In genomic region chr12:131162113-131162512, GRCh38 we compare ENCODE assay signal across 22 cellular contexts.
A peak's percentile ranks its signal among the peaks of the same experiment; 100 is the strongest.
DNase-seq lines count a peak whose midpoint lies in the region; ATAC-seq, FAIRE-seq and TF ChIP-seq lines count a peak whose summit lies in the region.
"Had no signal": no experiment of that assay in that cellular context is flagged by ENCODE, and none has a peak within 500 bp of the region (broad histone marks: within the 10 kb centered on the region; RNA-seq: fewer than 3 reads in every experiment).

No MANE protein-coding gene starts in this region.

- DNase-seq in HTR-8/SVneo (ENCODE audit: insufficient read length, low spot score) (no peak), bronchial epithelial cell (ENCODE audit: low read depth) (no peak), islet precursor cell (peak; percentile 55), ecto neural progenitor cell (ENCODE audit: low spot score) (no peak), Karpas-422 (no peak)
- no peak for DNase-seq in CD4-positive, alpha-beta T cell
- DNase-seq: 8988T; ACHN; BE2C; C1 segment of cervical spinal cord; Caco-2; Calu3; CD4-positive, CD25-positive, alpha-beta regulatory T cell; CD8-positive, alpha-beta T cell; DMS79 treated with DMSO at 0.1 percent for 48 hours; GF-D8 had no signal

- intact Hi-C loops in CD4-positive, alpha-beta T cell (cut with DNase I, micrococcal nuclease): no loop called here

- H3K27ac Mint-ChIP-seq in CD4-positive, alpha-beta T cell: no peak overlapping the region
- H3K27ac Mint-ChIP-seq: CD14-positive monocyte; CD4-positive, CD25-positive, alpha-beta regulatory T cell; CD8-positive, alpha-beta T cell had no signal

- POLR2A ChIA-PET in CD4-positive, alpha-beta T cell (lab: Charles Lee): no interaction called here

- no peaks in the 10 kb centered on the region for H3K4me1 Mint-ChIP-seq in CD4-positive, alpha-beta T cell (ENCODE audit: low read depth)
- H3K4me1 Mint-ChIP-seq: CD14-positive monocyte; CD4-positive, CD25-positive, alpha-beta regulatory T cell had no signal

- no peaks in the 10 kb centered on the region for H3K36me3 Mint-ChIP-seq in CD4-positive, alpha-beta T cell (ENCODE audit: low read depth)
- H3K36me3 Mint-ChIP-seq: CD14-positive monocyte; CD4-positive, CD25-positive, alpha-beta regulatory T cell; CD8-positive, alpha-beta T cell had no signal

- TF ChIP-seq CTCF in bronchial epithelial cell (IDR thresholded peaks at IDR 0.05; ENCODE audit: insufficient read depth, low read length, severe bottlenecking): no peak
- no peak for TF ChIP-seq CTCF in CD4-positive, alpha-beta T cell (IDR thresholded peaks at IDR 0.05)

- H3K79me2 ChIP-seq in Karpas-422 (ENCODE audit: low read length): no peaks in the 10 kb centered on the region

- no peak overlapping the region for H3K4me2 ChIP-seq in Karpas-422 (ENCODE audit: low read depth, low read length, poor library complexity, severe bottlenecking)
- H3K4me2 ChIP-seq: BLaER1 had no signal

- no peak overlapping the region for H3K9ac ChIP-seq in Karpas-422 (ENCODE audit: low read length)
- H3K9ac ChIP-seq: BLaER1 had no signal

- H3K9me3 ChIP-seq in Karpas-422 (ENCODE audit: low read length): no peaks in the 10 kb centered on the region
- H3K9me3 ChIP-seq in CD4-positive, alpha-beta T cell (ENCODE audit: control insufficient read depth, low read length): no peaks in the 10 kb centered on the region
- H3K9me3 ChIP-seq: BE2C, Caco-2 had no signal

- no peak overlapping the region for H3K4me3 Mint-ChIP-seq in CD4-positive, alpha-beta T cell
- H3K4me3 Mint-ChIP-seq: CD14-positive monocyte; CD4-positive, CD25-positive, alpha-beta regulatory T cell; CD8-positive, alpha-beta T cell had no signal

- CTCF ChIA-PET in CD4-positive, alpha-beta T cell (lab: Charles Lee): no interaction called here

- peak; percentile 40 for FAIRE-seq in HTR-8/SVneo (lab: Jason Lieb, UNC)
- FAIRE-seq in bronchial epithelial cell (lab: Jason Lieb, UNC): peak; percentile 40
- FAIRE-seq: A204.1, D721Med, G401.6, GM19239 had no signal

- H3K4me3 ChIP-seq in bronchial epithelial cell (ENCODE audit: low read depth, low read length) (no peak overlapping the region), Karpas-422 (ENCODE audit: low read length) (no peak overlapping the region)
- H3K4me3 ChIP-seq: BLaER1 had no signal

- no peaks in the 10 kb centered on the region for H3K9me2 ChIP-seq in Karpas-422 (replicated peaks; ENCODE audit: insufficient read depth, low read length)

- H3K9me3 Mint-ChIP-seq in CD4-positive, alpha-beta T cell: no peaks in the 10 kb centered on the region
- H3K9me3 Mint-ChIP-seq: CD4-positive, CD25-positive, alpha-beta regulatory T cell; CD8-positive, alpha-beta T cell had no signal

- H4K20me1 ChIP-seq in Karpas-422 (ENCODE audit: insufficient read depth, low read depth, low read length): no peaks in the 10 kb centered on the region
- H4K20me1 ChIP-seq: BLaER1 had no signal

- no peak overlapping the region for H3K27ac ChIP-seq in Karpas-422 (ENCODE audit: low read length)
- H3K27ac ChIP-seq in CD4-positive, alpha-beta T cell (ENCODE audit: low read depth, low read length): no peak overlapping the region
- H3K27ac ChIP-seq: BLaER1 had no signal

- H3K27me3 ChIP-seq in bronchial epithelial cell (ENCODE audit: control insufficient read depth, insufficient read depth, low read length) (no peaks in the 10 kb centered on the region), Karpas-422 (ENCODE audit: low read length) (no peaks in the 10 kb centered on the region)
- H3K27me3 ChIP-seq in CD4-positive, alpha-beta T cell (ENCODE audit: control insufficient read depth, insufficient read depth, low read length): no peaks in the 10 kb centered on the region
- H3K27me3 ChIP-seq: BE2C, BLaER1 had no signal

- no peak for ATAC-seq in CD4-positive, alpha-beta T cell (ENCODE audit: poor library complexity)
- ATAC-seq: CD8-positive, alpha-beta T cell had no signal

- no peaks in the 10 kb centered on the region for H3K4me1 ChIP-seq in Karpas-422 (ENCODE audit: low read length)
- H3K4me1 ChIP-seq: BE2C, Caco-2 had no signal

- H2AFZ ChIP-seq in Karpas-422 (ENCODE audit: low read length): no peak overlapping the region

- H3K36me3 ChIP-seq in bronchial epithelial cell (ENCODE audit: control insufficient read depth, insufficient read depth, low read length): no peaks in the 10 kb centered on the region
- H3K36me3 ChIP-seq in Karpas-422 (ENCODE audit: insufficient read depth, low read length): no peaks in the 10 kb centered on the region
- H3K36me3 ChIP-seq: BE2C, BLaER1 had no signal

- peaks cover 10% of the 10 kb centered on the region for H3K27me3 Mint-ChIP-seq in CD4-positive, alpha-beta T cell
- H3K27me3 Mint-ChIP-seq: CD4-positive, CD25-positive, alpha-beta regulatory T cell had no signal
